In the genomic region with DNA sequence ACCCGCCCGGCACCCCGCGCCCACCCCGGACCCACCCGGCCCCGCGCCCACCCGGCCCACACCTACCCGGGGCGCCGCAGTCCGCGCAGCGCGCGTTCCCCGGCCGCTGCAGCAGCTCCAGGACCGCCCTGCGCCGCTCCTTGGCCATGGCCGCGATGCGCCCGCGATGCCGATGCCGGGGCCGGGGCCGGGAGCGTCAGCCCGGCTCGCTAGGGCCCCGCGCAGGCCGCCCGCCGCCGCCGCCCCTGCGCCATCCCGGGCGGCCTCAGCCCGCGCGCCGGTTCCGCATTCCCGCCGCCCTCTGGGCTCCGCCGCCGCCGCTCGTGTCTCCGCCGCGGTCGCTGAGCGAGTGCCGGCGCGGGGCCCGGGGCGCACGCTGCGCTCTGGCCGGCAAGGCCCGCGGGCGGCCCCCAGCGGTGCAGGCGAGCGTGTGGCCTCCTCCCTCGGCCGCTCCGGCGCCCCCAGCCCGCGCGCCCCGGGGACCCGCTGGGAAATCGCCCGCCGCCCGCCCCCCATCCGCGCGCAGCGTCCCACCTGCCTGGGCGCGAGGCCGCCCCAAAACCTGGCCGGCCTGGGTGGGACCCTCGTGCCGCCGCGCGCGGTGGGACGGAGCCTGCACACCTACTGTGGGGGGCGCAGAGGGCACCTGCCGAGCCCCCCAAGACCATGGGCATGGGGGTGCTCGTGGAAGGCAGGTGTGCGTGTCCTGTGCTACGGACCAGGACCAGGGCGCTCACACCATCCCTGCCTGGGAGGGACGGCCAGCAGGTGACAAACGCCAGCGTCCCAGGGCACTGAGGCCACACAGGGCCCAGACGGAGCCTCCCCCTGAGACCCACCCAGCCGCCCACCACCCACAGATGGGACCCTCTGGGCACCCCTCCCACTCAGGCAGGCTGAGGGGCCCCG, we compare ENCODE assay signal across 8 cellular contexts. TPM values are rescaled to one million over a fixed set of nuclear protein-coding genes. Genes with fewer than 3 reads are reported as not detected.
A peak's percentile ranks its signal among the peaks of the same experiment; 100 is the strongest.
DNase-seq lines count a peak whose midpoint lies in the region; ATAC-seq and TF ChIP-seq lines count a peak whose summit lies in the region.

A gene with protein sequence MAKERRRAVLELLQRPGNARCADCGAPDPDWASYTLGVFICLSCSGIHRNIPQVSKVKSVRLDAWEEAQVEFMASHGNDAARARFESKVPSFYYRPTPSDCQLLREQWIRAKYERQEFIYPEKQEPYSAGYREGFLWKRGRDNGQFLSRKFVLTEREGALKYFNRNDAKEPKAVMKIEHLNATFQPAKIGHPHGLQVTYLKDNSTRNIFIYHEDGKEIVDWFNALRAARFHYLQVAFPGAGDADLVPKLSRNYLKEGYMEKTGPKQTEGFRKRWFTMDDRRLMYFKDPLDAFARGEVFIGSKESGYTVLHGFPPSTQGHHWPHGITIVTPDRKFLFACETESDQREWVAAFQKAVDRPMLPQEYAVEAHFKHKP (minus strand): TSS at position 351 of the 909 bp plus-strand sequence. CDS start 203 bp downstream, at position 148.

- H2AK5ac ChIP-seq in trophoblast cell (ENCODE audit: low read length) = no peak within 1 kb of the TSS

- H3K9ac ChIP-seq in trophoblast cell (ENCODE audit: low read length) = no peak within 1 kb of the TSS

- in situ Hi-C loops in G401 (cut with HindIII; ENCODE audit: low sequenced_read_pairs) = no loop called here

- no peak within 1 kb of the TSS for H2BK5ac ChIP-seq in trophoblast cell (ENCODE audit: low read depth, low read length, poor library complexity)

- no peak within 1 kb of the TSS for H4K8ac ChIP-seq in trophoblast cell (ENCODE audit: low read depth, low read length)

- peak within 1 kb of the TSS; percentile 77 for H3K4me2 ChIP-seq in trophoblast cell (ENCODE audit: low read length)

- no CpG with 5 or more reads among the region's 115 CpGs for WGBS in trophoblast cell (ENCODE audit: extremely low coverage, insufficient coverage, insufficient read length)
- 9 to 13% methylated on average over 72 to 115 of the region's 115 CpGs for WGBS in aorta, 2 donors

- intact Hi-C loops in left ventricle myocardium inferior (cut with micrococcal nuclease) (no loop called here), aorta (cut with DNase I) (loop anchor here in 1 of 2 donors (5.0 kb wide), 1 partner anchor 42 kb away; no protein-coding TSS in a partner anchor)

- DNase-seq in G401 (ENCODE audit: low spot score) (no peak), H7 (peak; percentile 90), OCI-M1 (lab: John Stamatoyannopoulos, UW) (peak; percentile 56), left ventricle myocardium inferior (peak; percentile 44), trophoblast cell (peak; percentile 34 to 63), aorta (peak; percentile 68 to 84), T1000 (lab: John Stamatoyannopoulos, UW) (no peak)
- peak; percentile 59 for DNase-seq in activated naive CD4-positive, alpha-beta T cell treated with Interleukin-2 at 50 U/mL for 16 hours

- no peaks in the 10 kb centered on the region for H3K79me1 ChIP-seq in trophoblast cell (ENCODE audit: low read length)

- no peak within 1 kb of the TSS for H3K18ac ChIP-seq in trophoblast cell (ENCODE audit: low read length)

- H2AFZ ChIP-seq in trophoblast cell (ENCODE audit: insufficient read depth, low read length, poor library complexity) = peak within 1 kb of the TSS; percentile 28

- TF ChIP-seq CTCF in left ventricle myocardium inferior (IDR thresholded peaks at IDR 0.05; ENCODE audit: borderline replicate concordance) = peak; percentile 31

- H3K27ac ChIP-seq in left ventricle myocardium inferior (replicated peaks) (peak within 1 kb of the TSS; percentile 23), trophoblast cell (ENCODE audit: low read depth, low read length) (no peak within 1 kb of the TSS), aorta (ENCODE audit: low read depth in 1 of 2, low read length in 2 of 2) (peak within 1 kb of the TSS in 1 of 2 donors; percentile 7)

- H3K14ac ChIP-seq in trophoblast cell (ENCODE audit: low read length) = no peak within 1 kb of the TSS

- peaks cover 19% of the 10 kb centered on the region for H3K27me3 ChIP-seq in H7 (ENCODE audit: control insufficient read depth, insufficient read depth, low read length)
- peaks cover 52% of the 10 kb centered on the region for H3K27me3 ChIP-seq in left ventricle myocardium inferior (ENCODE audit: low read depth)
- H3K27me3 ChIP-seq in trophoblast cell (ENCODE audit: insufficient read depth, low read length) = peaks cover 11% of the 10 kb centered on the region
- H3K27me3 ChIP-seq in aorta (ENCODE audit: control insufficient read depth in 1 of 2, insufficient read depth in 2 of 2, low read length in 1 of 2) = no peaks in the 10 kb centered on the region

- H3K4ac ChIP-seq in trophoblast cell (ENCODE audit: low read depth, low read length) = no peak within 1 kb of the TSS

- ATAC-seq in aorta (ENCODE audit: low FRiP score) = peak; percentile 5

- H3K36me3 ChIP-seq in H7 (replicated peaks; ENCODE audit: control insufficient read depth, insufficient read depth, low read length) (no peaks in the 10 kb centered on the region), left ventricle myocardium inferior (no peaks in the 10 kb centered on the region), trophoblast cell (ENCODE audit: control insufficient read depth in 1 of 2, insufficient read depth in 2 of 2, low read length in 2 of 2) (no peaks in the 10 kb centered on the region), aorta (ENCODE audit: control insufficient read depth in 1 of 2, insufficient read depth in 2 of 2, low read length in 1 of 2) (no peaks in the 10 kb centered on the region)

- peak within 1 kb of the TSS; percentile 58 for H4K12ac ChIP-seq in trophoblast cell (ENCODE audit: low read depth, low read length)

- H2BK120ac ChIP-seq in trophoblast cell (ENCODE audit: insufficient read depth, low read length, poor library complexity) = no peak within 1 kb of the TSS

- no peak within 1 kb of the TSS for H2BK12ac ChIP-seq in trophoblast cell (ENCODE audit: low read length)

- H4K91ac ChIP-seq in trophoblast cell (ENCODE audit: low read depth, low read length) = no peak within 1 kb of the TSS

- no peak within 1 kb of the TSS for H3K23ac ChIP-seq in trophoblast cell (ENCODE audit: low read length)

- H3K4me1 ChIP-seq in left ventricle myocardium inferior (peaks cover 12% of the 10 kb centered on the region), trophoblast cell (ENCODE audit: control insufficient read depth in 1 of 2, insufficient read depth in 2 of 2, low read length in 2 of 2) (peaks cover 8 to 11% of the 10 kb centered on the region in 2 experiments), aorta (ENCODE audit: control insufficient read depth in 1 of 2, insufficient read depth in 2 of 2, low read length in 2 of 2) (no peaks in the 10 kb centered on the region)

- H3K4me3 ChIP-seq in H7 (ENCODE audit: insufficient read depth, low read depth, low read length) (peak within 1 kb of the TSS; percentile 40), left ventricle myocardium inferior (peak within 1 kb of the TSS; percentile 67), trophoblast cell (ENCODE audit: low read depth, low read length) (no peak within 1 kb of the TSS), aorta (ENCODE audit: low read length in 2 of 2) (peak within 1 kb of the TSS; percentile 58 to 67)

- no peaks in the 10 kb centered on the region for H3K9me3 ChIP-seq in left ventricle myocardium inferior (replicated peaks)
- peaks cover 4% of the 10 kb centered on the region for H3K9me3 ChIP-seq in trophoblast cell (ENCODE audit: insufficient read depth, low read depth, low read length)
- no peaks in the 10 kb centered on the region for H3K9me3 ChIP-seq in aorta (ENCODE audit: control insufficient read depth, low read length)

- no peaks in the 10 kb centered on the region for H3K79me2 ChIP-seq in trophoblast cell (ENCODE audit: control insufficient read depth, insufficient read depth, low read length, poor library complexity)

RNA-seq across cellular contexts. Expression of the gene that starts here (rescaled TPM):
- 11.7 and 21.3 TPM in 2 replicates for total RNA-seq in G401 (2014; rRNA removed; shearing (Covaris generic))
- total RNA-seq in H7 (2014; rRNA removed; shearing (Covaris generic)) = 4.9 and 5.0 TPM in 2 replicates
- total RNA-seq in left ventricle myocardium inferior (8.4 TPM), aorta (10 to 100 TPM; 10.8 to 11.9 TPM)
- polyA plus RNA-seq in trophoblast cell (2013) = 1.0 and 1.4 TPM in 2 replicates
- polyA plus RNA-seq in aorta = 10 to 100 TPM in 1 of 2 donors, 1 to 10 TPM in 1; 4.3 to 16.9 TPM

Comparison
In these comparisons a context has a peak if more than half of its experiments do, and no peak if none do; other contexts are left out.
1. DNase-seq: peak in H7 (single experiment), OCI-M1 (single experiment), activated naive CD4-positive, alpha-beta T cell treated with Interleukin-2 at 50 U/mL for 16 hours (single experiment), left ventricle myocardium inferior (single experiment), trophoblast cell (2 of 2) and aorta (2 of 2); none in G401 (single experiment) and T1000 (single experiment).